Comparison of ENCODE assay signal across 27 cellular contexts in genomic region chr17:46173153-46173552, GRCh38. TPM values are rescaled to one million over a fixed set of nuclear protein-coding genes. Genes with fewer than 3 reads are reported as not detected.
A peak's percentile ranks its signal among the peaks of the same experiment; 100 is the strongest.
DNase-seq lines count a peak whose midpoint lies in the region; ATAC-seq and TF ChIP-seq lines count a peak whose summit lies in the region.
"Had no signal": no experiment of that assay in that cellular context is flagged by ENCODE, and none has a peak within 500 bp of the region (broad histone marks: within the 10 kb centered on the region; RNA-seq: fewer than 3 reads in every experiment).

No MANE protein-coding gene starts in this region.

- H3K4me1 Mint-ChIP-seq in T-helper 1 cell treated with Interleukin-12 subunit alpha and Interleukin-12 subunit beta and Interleukin-4 antibody, amounts not matched to agents 30 μg/mL and 1 μg/mL, for 36 hours (ENCODE audit: low read depth) = peaks cover 40% of the 10 kb centered on the region
- peaks cover 92 to 95% (median 94%) of the 10 kb centered on the region in 3 donors for H3K4me1 Mint-ChIP-seq in T-cell
- peaks cover 48% of the 10 kb centered on the region for H3K4me1 Mint-ChIP-seq in endothelial cell (ENCODE audit: unreplicated experiment)

- no peaks in the 10 kb centered on the region for H3K27me3 Mint-ChIP-seq in T-helper 1 cell treated with Interleukin-12 subunit alpha and Interleukin-12 subunit beta and Interleukin-4 antibody, amounts not matched to agents 30 μg/mL and 1 μg/mL, for 36 hours (ENCODE audit: low read depth)
- no peaks in the 10 kb centered on the region for H3K27me3 Mint-ChIP-seq in T-cell
- peaks cover 10% of the 10 kb centered on the region for H3K27me3 Mint-ChIP-seq in endothelial cell (ENCODE audit: unreplicated experiment)

- POLR2A ChIA-PET in T-cell (lab: Charles Lee) = interaction anchor here in 1 of 2 donors (0.6 to 1.1 kb wide), 2 partner anchors 22 to 144 kb away, joined by 3 to 4 read pairs; no protein-coding TSS in a partner anchor

- peaks cover 86 to 91% of the 10 kb centered on the region in 2 donors for H3K4me1 ChIP-seq in gastrocnemius medialis
- H3K4me1 ChIP-seq in effector memory CD4-positive, alpha-beta T cell (ENCODE audit: control insufficient read depth, insufficient read depth, low read length, poor library complexity, severe bottlenecking) = peaks cover 8% of the 10 kb centered on the region
- H3K4me1 ChIP-seq: SJCRH30 had no signal

- no peaks in the 10 kb centered on the region for H3K27me3 ChIP-seq in gastrocnemius medialis
- no peaks in the 10 kb centered on the region for H3K27me3 ChIP-seq in effector memory CD4-positive, alpha-beta T cell (replicated peaks; ENCODE audit: control insufficient read depth, insufficient read depth, low read length, poor library complexity, severe bottlenecking)
- H3K27me3 ChIP-seq: dorsolateral prefrontal cortex, foreskin keratinocyte, SJCRH30, transverse colon had no signal

- no peak for TF ChIP-seq POLR2A in gastrocnemius medialis (IDR thresholded peaks at IDR 0.05)

- CTCF ChIA-PET in T-cell (lab: Charles Lee) = interaction anchor here in 1 of 2 donors (2.1 to 3.0 kb wide), 3 partner anchors 9 to 20 kb away, joined by 6 to 22 read pairs (median 13); partner anchors contain the start of gene KANSL1

- peak overlapping the region; percentile 28 for H3K27ac Mint-ChIP-seq in T-helper 1 cell treated with Interleukin-12 subunit alpha and Interleukin-12 subunit beta and Interleukin-4 antibody, amounts not matched to agents 30 μg/mL and 1 μg/mL, for 36 hours
- H3K27ac Mint-ChIP-seq in T-cell (peak overlapping the region; percentile 46 to 48), endothelial cell (ENCODE audit: unreplicated experiment) (peak overlapping the region; percentile 38)

- no peaks in the 10 kb centered on the region for H3K9me3 Mint-ChIP-seq in T-helper 1 cell treated with Interleukin-12 subunit alpha and Interleukin-12 subunit beta and Interleukin-4 antibody, amounts not matched to agents 30 μg/mL and 1 μg/mL, for 36 hours
- H3K9me3 Mint-ChIP-seq in T-cell = no peaks in the 10 kb centered on the region
- H3K9me3 Mint-ChIP-seq in endothelial cell (ENCODE audit: unreplicated experiment) = no peaks in the 10 kb centered on the region

- DNase-seq in T-helper 1 cell = no peak
- DNase-seq in T-cell = no peak
- no peak for DNase-seq in endothelial cell (ENCODE audit: low spot score)
- DNase-seq in gastrocnemius medialis = no peak
- DNase-seq in effector memory CD4-positive, alpha-beta T cell = no peak
- no peak for DNase-seq in NCI-H1436 treated with DMSO at 0.1 percent for 48 hours (lab: John Stamatoyannopoulos, UW)
- no peak for DNase-seq in stimulated activated CD4-positive, alpha-beta T cell treated with anti-CD3 and anti-CD28 coated beads, Interleukin-12 subunit alpha, Interleukin-12 subunit beta, amount 100 ng/mL, for 4 hours
- DNase-seq: activated CD4-positive, CD25-positive, alpha-beta regulatory T cell; activated effector memory CD4-positive, alpha-beta T cell treated with Interleukin-2 at 50 U/mL for 16 hours; dorsolateral prefrontal cortex; erythroblast; foreskin keratinocyte; hypothalamus; islet precursor cell; NCI-H1105; NCI-H2081; NK-92 treated with Interleukin-12 subunit alpha and Interleukin-12 subunit beta, amount 100 ng/mL, for 24 hours; posterior cingulate gyrus; SJCRH30; stimulated activated CD4-positive, alpha-beta T cell treated with anti-CD3 and anti-CD28 coated beads, Interleukin-2, amount 100 ng/mL, for 24 hours; stimulated activated naive CD4-positive, alpha-beta T cell treated with Interleukin-2 at 50 U/mL for 16 hours; T-helper 9 cell; transverse colon had no signal

- no peaks in the 10 kb centered on the region for H3K9me3 ChIP-seq in gastrocnemius medialis
- no peaks in the 10 kb centered on the region for H3K9me3 ChIP-seq in effector memory CD4-positive, alpha-beta T cell (ENCODE audit: control insufficient read depth, low read length)
- H3K9me3 ChIP-seq: SJCRH30, transverse colon had no signal

- H3K4me3 Mint-ChIP-seq in T-helper 1 cell treated with Interleukin-12 subunit alpha and Interleukin-12 subunit beta and Interleukin-4 antibody, amounts not matched to agents 30 μg/mL and 1 μg/mL, for 36 hours = no peak overlapping the region
- H3K4me3 Mint-ChIP-seq in T-cell (peak overlapping the region in 2 of 3 donors; percentile 4 to 19), endothelial cell (ENCODE audit: unreplicated experiment) (no peak overlapping the region)

- H3K4me3 ChIP-seq in gastrocnemius medialis = no peak overlapping the region
- H3K4me3 ChIP-seq in effector memory CD4-positive, alpha-beta T cell (ENCODE audit: insufficient read depth, low read depth, low read length, poor library complexity, severe bottlenecking) = no peak overlapping the region
- H3K4me3 ChIP-seq: dorsolateral prefrontal cortex, SJCRH30, transverse colon had no signal

- peaks cover 0 to 17% of the 10 kb centered on the region in 2 donors for H3K36me3 ChIP-seq in gastrocnemius medialis
- H3K36me3 ChIP-seq in effector memory CD4-positive, alpha-beta T cell (ENCODE audit: control insufficient read depth, insufficient read depth, low read length) = peaks cover 19% of the 10 kb centered on the region

- TF ChIP-seq CTCF in endothelial cell (IDR thresholded peaks at IDR 0.05; ENCODE audit: unreplicated experiment) (no peak), gastrocnemius medialis (IDR thresholded peaks at IDR 0.05 in 4 of 5, conservative IDR thresholded peaks at IDR 0.05 in 1 of 5) (no peak)

- intact Hi-C loops in gastrocnemius medialis (cut with DNase I; ENCODE audit: low total_unique reads) = no loop called here

- peaks cover 23% of the 10 kb centered on the region for H3K36me3 Mint-ChIP-seq in T-helper 1 cell treated with Interleukin-12 subunit alpha and Interleukin-12 subunit beta and Interleukin-4 antibody, amounts not matched to agents 30 μg/mL and 1 μg/mL, for 36 hours (ENCODE audit: low read depth)
- H3K36me3 Mint-ChIP-seq in T-cell = peaks cover 33% of the 10 kb centered on the region
- H3K36me3 Mint-ChIP-seq in endothelial cell (ENCODE audit: low read depth, unreplicated experiment) = peaks cover 23% of the 10 kb centered on the region

- H3K27ac ChIP-seq in gastrocnemius medialis = peak overlapping the region in 3 of 4 donors; percentile 32 to 52 (median 36)
- no peak overlapping the region for H3K27ac ChIP-seq in effector memory CD4-positive, alpha-beta T cell (ENCODE audit: insufficient read depth, low read length, poor library complexity, severe bottlenecking)
- H3K27ac ChIP-seq: 22Rv1, foreskin keratinocyte, SJCRH30, transverse colon had no signal

- in situ Hi-C loops in gastrocnemius medialis (cut with MboI; ENCODE audit: low sequenced_read_pairs in 4 of 4) = no loop called here

- ATAC-seq in T-cell (replicated peaks in 1 of 4) = no peak
- ATAC-seq in gastrocnemius medialis = no peak
- ATAC-seq: foreskin keratinocyte, HCT116, Panc1 had no signal

RNA-seq across cellular contexts. Expression of gene KANSL1, which starts 20.1 kb away (rescaled TPM):
- 100 to 1,000 TPM; 113 to 301 (median 160) TPM for total RNA-seq in T-cell
- total RNA-seq in endothelial cell (ENCODE audit: unreplicated experiment) = 154 TPM
- 10 to 100 TPM; 19.9 to 35.9 (median 31.2) TPM for total RNA-seq in gastrocnemius medialis

Comparison
In these comparisons a context has a peak if more than half of its experiments do, and no peak if none do; other contexts are left out.
1. H3K4me3 Mint-ChIP-seq: peak in T-cell (2 of 3); none in T-helper 1 cell treated with Interleukin-12 subunit alpha and Interleukin-12 subunit beta and Interleukin-4 antibody, amounts not matched to agents 30 μg/mL and 1 μg/mL, for 36 hours (single experiment) and endothelial cell (single experiment).
2. Peak in every context shown above with its lines, with median percentiles within 50 percentile points of each other: H3K27ac Mint-ChIP-seq.